ENCODE assay signal across 19 cellular contexts in genomic region chr3:158771018-158771350, GRCh38. TPM values are rescaled to one million over a fixed set of nuclear protein-coding genes. Genes with fewer than 3 reads are reported as not detected.
DNase-seq lines count a peak whose midpoint lies in the region; ATAC-seq, FAIRE-seq and TF ChIP-seq lines count a peak whose summit lies in the region.
"Had no signal": no experiment of that assay in that cellular context is flagged by ENCODE, and none has a peak within 500 bp of the region (broad histone marks: within the 10 kb centered on the region; RNA-seq: fewer than 3 reads in every experiment).

No MANE protein-coding gene starts in this region.

- no peak for TF ChIP-seq CTCF in gastroesophageal sphincter (IDR thresholded peaks at IDR 0.05)
- no peak for TF ChIP-seq CTCF in transverse colon (IDR thresholded peaks at IDR 0.05)
- no peak for TF ChIP-seq CTCF in pancreas (IDR thresholded peaks at IDR 0.05)
- no peak for TF ChIP-seq CTCF in lower leg skin (IDR thresholded peaks at IDR 0.05)

- H3K36me3 ChIP-seq in gastroesophageal sphincter (no peaks in the 10 kb centered on the region), transverse colon (no peaks in the 10 kb centered on the region), pancreas (no peaks in the 10 kb centered on the region)
- H3K36me3 ChIP-seq: BE2C had no signal

- in situ Hi-C loops in transverse colon (cut with MboI; ENCODE audit: low pct_ligation_motif_present in 1 of 4, low pct_unique_long_range_greater_than_20kb in 1 of 4, low sequenced_read_pairs in 3 of 4), result no loop called here

- intact Hi-C loops in transverse colon (cut with DNase I; ENCODE audit: low total_unique reads), result no loop called here
- intact Hi-C loops in pancreas (cut with DNase I), result no loop called here
- intact Hi-C loops in lower leg skin (cut with DNase I; ENCODE audit: low total_unique reads), result no loop called here

- no peaks in the 10 kb centered on the region for H3K27me3 ChIP-seq in gastroesophageal sphincter
- no peaks in the 10 kb centered on the region for H3K27me3 ChIP-seq in transverse colon
- H3K27me3 ChIP-seq in pancreas, result no peaks in the 10 kb centered on the region
- H3K27me3 ChIP-seq: BE2C had no signal

- H3K4me3 ChIP-seq in gastroesophageal sphincter, result no peak overlapping the region
- H3K4me3 ChIP-seq in transverse colon, result no peak overlapping the region
- H3K4me3 ChIP-seq in pancreas, result no peak overlapping the region
- no peak overlapping the region for H3K4me3 ChIP-seq in lower leg skin (ENCODE audit: low read depth, poor library complexity, severe bottlenecking)
- H3K4me3 ChIP-seq: GM23338 had no signal

- H3K9me3 ChIP-seq in gastroesophageal sphincter, result no peaks in the 10 kb centered on the region
- H3K9me3 ChIP-seq in transverse colon, result no peaks in the 10 kb centered on the region
- no peaks in the 10 kb centered on the region for H3K9me3 ChIP-seq in pancreas
- H3K9me3 ChIP-seq: BE2C had no signal

- H3K27ac ChIP-seq in adipose tissue (ENCODE audit: low read depth, low read length) (peak overlapping the region; percentile 1), gastroesophageal sphincter (peak overlapping the region; percentile 75 to 89 (median 82)), transverse colon (peak overlapping the region; percentile 24 to 77 (median 60)), pancreas (peak overlapping the region in 1 of 4 donors; percentile 23)
- H3K27ac ChIP-seq: HL-60 had no signal

- H3K4me1 ChIP-seq in gastroesophageal sphincter (peaks cover 36 to 96% (median 41%) of the 10 kb centered on the region in 3 donors), transverse colon (peaks cover 7 to 89% (median 33%) of the 10 kb centered on the region in 4 donors), pancreas (peaks cover 0 to 5% (median 0%) of the 10 kb centered on the region in 3 donors)
- H3K4me1 ChIP-seq: BE2C had no signal

- FAIRE-seq in pancreas (lab: Jason Lieb, UNC), result no peak
- FAIRE-seq: D721Med had no signal

- ATAC-seq in gastroesophageal sphincter (no peak), pancreas (no peak)
- ATAC-seq: GM23338 had no signal

- WGBS in adipose tissue, 3 donors, result 85 to 90% (median 88%) methylated on average over 3 of the region's 3 CpGs
- 78 to 97% methylated on average over 3 of the region's 3 CpGs for WGBS in gastroesophageal sphincter (ENCODE audit: low coverage in 1 of 2), 2 donors
- WGBS in transverse colon (ENCODE audit: low coverage in 1 of 2), 2 donors, result 92 to 94% methylated on average over 2 to 3 of the region's 3 CpGs
- WGBS in pancreas, 2 donors, result 85 to 87% methylated on average over 3 of the region's 3 CpGs
- 84 to 88% methylated on average over 3 of the region's 3 CpGs for WGBS in lower leg skin, 2 donors

- TF ChIP-seq POLR2A in gastroesophageal sphincter (IDR thresholded peaks at IDR 0.05) (no peak), transverse colon (IDR thresholded peaks at IDR 0.05) (no peak), lower leg skin (IDR thresholded peaks at IDR 0.05) (no peak)

- TF ChIP-seq EP300 in gastroesophageal sphincter (IDR thresholded peaks at IDR 0.05) (no peak), transverse colon (IDR thresholded peaks at IDR 0.05; ENCODE audit: low read depth) (no peak)

- DNase-seq in M059J (ENCODE audit: low read depth) (peak; percentile 59), transverse colon (no peak), NCI-H1694 (lab: John Stamatoyannopoulos, UW) (no peak), pancreas (no peak), lower leg skin (ENCODE audit: low spot score in 2 of 2) (no peak)
- DNase-seq in activated T-cell treated with anti-CD3 and anti-CD28 coated beads, Interleukin-2, amount 50 U/mL, for 1 hour, result no peak
- DNase-seq: BE2C; CD4-positive, alpha-beta memory T cell; GF-D8; KBM-7; NCI-H1105; NCI-H187 treated with DMSO at 0.1 percent for 48 hours; NCI-H524 treated with DMSO at 0.1 percent for 48 hours had no signal

RNA-seq across cellular contexts. Expression of gene MFSD1, which starts 30.9 kb away (rescaled TPM):
- total RNA-seq in M059J (2014; rRNA removed; shearing (Covaris generic)), result 139 and 180 TPM in 2 replicates
- polyA plus RNA-seq in adipose tissue (10 to 100 TPM; 23.6 to 54.8 (median 35.5) TPM), pancreas (10 to 100 TPM in 1 of 2 donors, 1 to 10 TPM in 1; 8.9 to 27.2 TPM)
- total RNA-seq in gastroesophageal sphincter (10 to 100 TPM; 36.3 to 93.8 (median 65.2) TPM), transverse colon (10 to 100 TPM in 3 of 4 donors, 1 to 10 TPM in 1; 9.2 to 86.6 (median 64.0) TPM), pancreas (10 to 100 TPM; 13.0 to 37.4 (median 22.6) TPM), lower leg skin (10 to 100 TPM; 48.9 to 99.2 (median 62.0) TPM)

RNA-seq across cellular contexts. Expression of gene RARRES1, which starts 38.7 kb away (rescaled TPM):
- total RNA-seq in M059J (2014; rRNA removed; shearing (Covaris generic)), result 1.8 and 3.7 TPM in 2 replicates
- polyA plus RNA-seq in adipose tissue (100 to 1,000 TPM in 1 of 3 donors, 10 to 100 TPM in 1, 1 to 10 TPM in 1; 7.3 to 147 (median 78.2) TPM), pancreas (1 to 10 TPM; 2.6 to 5.2 TPM)
- total RNA-seq in gastroesophageal sphincter (100 to 1,000 TPM in 1 of 4 donors, 10 to 100 TPM in 2, 1 to 10 TPM in 1; 4.8 to 110 (median 42.7) TPM), transverse colon (10 to 100 TPM in 2 of 4 donors, 1 to 10 TPM in 2; 3.4 to 71.5 (median 30.2) TPM), pancreas (10 to 100 TPM in 2 of 6 donors, 1 to 10 TPM in 3, under 1 TPM in 1; 0.79 to 48.3 (median 3.9) TPM), lower leg skin (10 to 100 TPM in 2 of 4 donors, 1 to 10 TPM in 2; 5.9 to 89.7 (median 9.2) TPM)
- total RNA-seq: CD4-positive, alpha-beta memory T cell; OCI-LY7 had no signal
- polyA plus RNA-seq: CD4-positive, alpha-beta memory T cell had no signal
